8 cellular contexts compared by ENCODE assay signal in the genomic region with DNA sequence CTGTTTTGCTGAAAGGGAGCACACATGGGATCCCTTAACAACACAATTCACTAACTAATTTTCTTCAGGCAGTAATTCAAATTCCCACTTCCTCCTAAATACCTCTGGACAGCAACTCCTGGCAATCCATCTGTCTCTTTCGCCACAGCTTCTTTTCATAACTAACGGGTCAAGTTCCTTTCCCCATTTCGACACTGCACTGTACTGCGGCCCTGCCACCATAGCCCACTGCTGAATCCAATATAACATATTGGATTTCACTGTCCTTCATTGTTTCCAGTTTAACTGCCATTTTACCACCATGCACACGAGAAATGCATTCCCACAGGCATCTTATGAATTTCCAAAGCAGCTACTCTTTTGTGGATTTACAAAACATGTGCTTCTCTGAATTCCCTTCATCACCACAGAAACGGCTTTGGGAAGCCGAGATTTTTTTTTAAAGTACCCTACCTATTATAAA. TPM values are rescaled to one million over a fixed set of nuclear protein-coding genes. Genes with fewer than 3 reads are reported as not detected.
DNase-seq lines count a peak whose midpoint lies in the region; ATAC-seq lines count a peak whose summit lies in the region.

No MANE protein-coding gene starts in this region.

- intact Hi-C loops in left cardiac atrium (cut with DNase I) = loop anchor here in 1 of 2 donors (5.0 kb wide), 2 partner anchors 49 to 89 kb away; no protein-coding TSS in a partner anchor

- ATAC-seq in left cardiac atrium (peak; percentile 17 to 20), HG02884 (IDR thresholded peaks at IDR 0.05; ENCODE audit: unreplicated experiment) (no peak), HG03378 (IDR thresholded peaks at IDR 0.05; ENCODE audit: unreplicated experiment) (no peak), HG03439 (IDR thresholded peaks at IDR 0.05; ENCODE audit: unreplicated experiment) (no peak)

- DNase-seq in DMS 273 (lab: John Stamatoyannopoulos, UW; ENCODE audit: unreplicated experiment) = peak; percentile 76
- peak; percentile 39 for DNase-seq in LoVo (ENCODE audit: low spot score)
- DNase-seq in SW480 (ENCODE audit: low spot score) = peak; percentile 40
- peak; percentile 37 for DNase-seq in left cardiac atrium
- peak; percentile 73 for DNase-seq in skeletal muscle cell (ENCODE audit: low read depth)

- peak overlapping the region; percentile 80 for H3K4me3 ChIP-seq in skeletal muscle cell (ENCODE audit: low read depth, low read length)

RNA-seq across cellular contexts. Expression of gene NUDT3, which starts 1.4 kb away (rescaled TPM):
- total RNA-seq in left cardiac atrium = 10 to 100 TPM; 36.6 to 53.6 TPM

RNA-seq across cellular contexts. Expression of gene RPS10, which starts 34.8 kb away (rescaled TPM):
- 100 to 1,000 TPM; 746 to 770 TPM for total RNA-seq in left cardiac atrium

Comparison
In these comparisons a context has a peak if more than half of its experiments do, and no peak if none do; other contexts are left out.
1. ATAC-seq: peak in left cardiac atrium (2 of 2); none in HG02884 (single experiment), HG03378 (single experiment) and HG03439 (single experiment).
2. Peak in every context shown above with its lines, with median percentiles within 50 percentile points of each other: DNase-seq.